1 cellular context compared by ENCODE assay signal in the genomic region with DNA sequence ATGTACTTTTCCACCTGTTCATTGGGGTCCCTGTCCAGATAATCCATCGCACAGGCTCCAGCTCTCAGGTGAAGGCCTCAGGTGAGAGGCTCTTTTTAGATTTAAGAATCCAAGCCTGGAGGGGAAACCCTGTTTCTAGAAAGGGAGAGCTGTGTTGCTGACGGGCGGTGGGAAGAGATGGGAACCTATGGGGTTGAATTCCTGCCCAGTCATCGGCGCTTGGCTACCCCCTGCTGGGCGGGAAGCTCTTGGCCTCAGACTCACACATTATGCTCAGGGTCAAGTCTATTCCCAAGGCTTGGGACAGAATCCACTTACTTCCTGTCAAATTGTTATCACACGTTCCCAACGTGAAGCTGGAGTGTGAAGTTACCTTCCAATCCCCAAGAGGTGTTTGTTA.
TF ChIP-seq lines count a peak whose summit lies in the region.

No MANE protein-coding gene starts in this region.

TF ChIP-seq in HEK293, 187 proteins besides CTCF, POLR2A, EP300 and RAD21 (continued from another document):
- TF ChIP-seq, protein P1, sequence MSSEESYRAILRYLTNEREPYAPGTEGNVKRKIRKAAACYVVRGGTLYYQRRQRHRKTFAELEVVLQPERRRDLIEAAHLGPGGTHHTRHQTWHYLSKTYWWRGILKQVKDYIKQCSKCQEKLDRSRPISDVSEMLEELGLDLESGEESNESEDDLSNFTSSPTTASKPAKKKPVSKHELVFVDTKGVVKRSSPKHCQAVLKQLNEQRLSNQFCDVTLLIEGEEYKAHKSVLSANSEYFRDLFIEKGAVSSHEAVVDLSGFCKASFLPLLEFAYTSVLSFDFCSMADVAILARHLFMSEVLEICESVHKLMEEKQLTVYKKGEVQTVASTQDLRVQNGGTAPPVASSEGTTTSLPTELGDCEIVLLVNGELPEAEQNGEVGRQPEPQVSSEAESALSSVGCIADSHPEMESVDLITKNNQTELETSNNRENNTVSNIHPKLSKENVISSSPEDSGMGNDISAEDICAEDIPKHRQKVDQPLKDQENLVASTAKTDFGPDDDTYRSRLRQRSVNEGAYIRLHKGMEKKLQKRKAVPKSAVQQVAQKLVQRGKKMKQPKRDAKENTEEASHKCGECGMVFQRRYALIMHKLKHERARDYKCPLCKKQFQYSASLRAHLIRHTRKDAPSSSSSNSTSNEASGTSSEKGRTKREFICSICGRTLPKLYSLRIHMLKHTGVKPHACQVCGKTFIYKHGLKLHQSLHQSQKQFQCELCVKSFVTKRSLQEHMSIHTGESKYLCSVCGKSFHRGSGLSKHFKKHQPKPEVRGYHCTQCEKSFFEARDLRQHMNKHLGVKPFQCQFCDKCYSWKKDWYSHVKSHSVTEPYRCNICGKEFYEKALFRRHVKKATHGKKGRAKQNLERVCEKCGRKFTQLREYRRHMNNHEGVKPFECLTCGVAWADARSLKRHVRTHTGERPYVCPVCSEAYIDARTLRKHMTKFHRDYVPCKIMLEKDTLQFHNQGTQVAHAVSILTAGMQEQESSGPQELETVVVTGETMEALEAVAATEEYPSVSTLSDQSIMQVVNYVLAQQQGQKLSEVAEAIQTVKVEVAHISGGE (tag by site-specific recombination; conservative IDR thresholded peaks at IDR 0.05; ENCODE audit: low read depth): no peak
- TF ChIP-seq, protein P2, sequence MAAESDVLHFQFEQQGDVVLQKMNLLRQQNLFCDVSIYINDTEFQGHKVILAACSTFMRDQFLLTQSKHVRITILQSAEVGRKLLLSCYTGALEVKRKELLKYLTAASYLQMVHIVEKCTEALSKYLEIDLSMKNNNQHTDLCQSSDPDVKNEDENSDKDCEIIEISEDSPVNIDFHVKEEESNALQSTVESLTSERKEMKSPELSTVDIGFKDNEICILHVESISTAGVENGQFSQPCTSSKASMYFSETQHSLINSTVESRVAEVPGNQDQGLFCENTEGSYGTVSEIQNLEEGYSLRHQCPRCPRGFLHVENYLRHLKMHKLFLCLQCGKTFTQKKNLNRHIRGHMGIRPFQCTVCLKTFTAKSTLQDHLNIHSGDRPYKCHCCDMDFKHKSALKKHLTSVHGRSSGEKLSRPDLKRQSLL (tag by site-specific recombination; IDR thresholded peaks at IDR 0.05): no peak
- TF ChIP-seq ZNF37A (tag by site-specific recombination; IDR thresholded peaks at IDR 0.05): no peak
- TF ChIP-seq SCRT1 (tag by site-specific recombination; IDR thresholded peaks at IDR 0.05; ENCODE audit: borderline replicate concordance): no peak
- no peak for TF ChIP-seq ZNF660 (tag by site-specific recombination; IDR thresholded peaks at IDR 0.05)
- TF ChIP-seq MEIS1 (CRISPR knock-in tag; IDR thresholded peaks at IDR 0.05; ENCODE audit: borderline replicate concordance): no peak
